Comparison of ENCODE assay signal across 8 cellular contexts in the genomic region with DNA sequence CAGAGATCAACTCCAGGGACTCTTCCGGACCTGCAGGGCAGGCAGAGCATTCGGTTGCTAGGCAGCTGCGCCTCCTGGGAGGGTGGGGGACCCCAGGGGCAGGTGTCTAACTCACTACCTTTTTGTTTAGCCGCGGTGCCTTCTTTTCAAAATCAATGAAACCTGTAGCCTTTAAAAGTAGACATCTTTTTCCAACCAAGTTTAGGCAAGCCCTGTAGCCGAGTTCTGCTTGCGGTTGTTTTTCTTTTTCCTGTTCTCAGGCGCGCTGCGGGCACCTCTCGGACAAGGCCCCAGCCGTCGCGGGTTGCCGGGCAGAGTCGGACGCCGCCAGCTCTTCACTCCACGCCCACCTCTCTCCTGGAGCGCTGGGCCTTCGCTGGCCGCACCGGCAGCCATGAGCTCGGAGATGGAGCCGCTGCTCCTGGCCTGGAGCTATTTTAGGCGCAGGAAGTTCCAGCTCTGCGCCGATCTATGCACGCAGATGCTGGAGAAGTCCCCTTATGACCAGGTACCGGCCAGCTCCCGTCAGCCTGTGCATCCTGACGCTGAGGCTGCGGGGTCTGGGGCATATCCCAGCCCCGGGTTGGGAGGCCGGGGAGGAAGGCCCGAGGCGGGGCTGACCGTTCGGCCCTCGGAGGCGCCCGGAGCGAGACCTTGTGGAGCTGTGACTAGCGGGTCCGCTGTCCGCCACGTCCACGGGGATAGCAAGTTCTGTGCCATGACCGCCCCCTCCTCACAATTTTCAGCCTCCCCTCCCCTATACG. TPM values are rescaled to one million over a fixed set of nuclear protein-coding genes. Genes with fewer than 3 reads are reported as not detected.
A peak's percentile ranks its signal among the peaks of the same experiment; 100 is the strongest.
DNase-seq lines count a peak whose midpoint lies in the region; ATAC-seq, FAIRE-seq and TF ChIP-seq lines count a peak whose summit lies in the region.

A gene (plus strand): TSS at position 338 of the 764 bp plus-strand sequence. CDS start 57 bp downstream, at position 395.

- H3K9ac ChIP-seq in OCI-LY1 (ENCODE audit: low read length) (peak within 1 kb of the TSS; percentile 65), endothelial cell of umbilical vein (replicated peaks; ENCODE audit: extremely low read depth, insufficient read depth, low read length) (peak within 1 kb of the TSS; percentile 88)

- no peaks in the 10 kb centered on the region for H3K36me3 Mint-ChIP-seq in mesothelial cell of epicardium

- H3K9me3 Mint-ChIP-seq in mesothelial cell of epicardium, result no peaks in the 10 kb centered on the region

- H3K4me1 Mint-ChIP-seq in mesothelial cell of epicardium, result peaks cover 37% of the 10 kb centered on the region

- TF ChIP-seq POLR2A in endothelial cell of umbilical vein (IDR thresholded peaks at IDR 0.05; ENCODE audit: low read depth, low read length), result peak; percentile 96

- H2AFZ ChIP-seq in OCI-LY1 (ENCODE audit: low read length) (peak within 1 kb of the TSS; percentile 96; the same call in 1 of the 2 replicates), endothelial cell of umbilical vein (ENCODE audit: low read depth, low read length) (peak within 1 kb of the TSS; percentile 96)

- no peaks in the 10 kb centered on the region for H4K20me1 ChIP-seq in OCI-LY1 (ENCODE audit: insufficient read depth, low read length)
- no peaks in the 10 kb centered on the region for H4K20me1 ChIP-seq in endothelial cell of umbilical vein (replicated peaks; ENCODE audit: control insufficient read depth, extremely low read depth, insufficient read depth, low read length)

- H3K9me3 ChIP-seq in OCI-LY1 (ENCODE audit: low read length), result no peaks in the 10 kb centered on the region
- no peaks in the 10 kb centered on the region for H3K9me3 ChIP-seq in endothelial cell of umbilical vein (replicated peaks; ENCODE audit: control insufficient read depth, insufficient read depth, low read length)

- TF ChIP-seq CTCF in D721Med (IDR thresholded peaks at IDR 0.05; ENCODE audit: insufficient read depth, missing control alignments), result no peak
- TF ChIP-seq CTCF in OCI-LY1 (IDR thresholded peaks at IDR 0.05; ENCODE audit: low read length), result no peak
- TF ChIP-seq CTCF in endothelial cell of umbilical vein (IDR thresholded peaks at IDR 0.05; ENCODE audit: extremely low read depth in 1 of 2, insufficient read depth in 1 of 2, low read depth in 1 of 2, low read length in 2 of 2), result no peak
- no peak for TF ChIP-seq CTCF in mesothelial cell of epicardium (IDR thresholded peaks at IDR 0.05; ENCODE audit: unreplicated experiment)

- H3K9me1 ChIP-seq in endothelial cell of umbilical vein (replicated peaks; ENCODE audit: control insufficient read depth, extremely low read depth, insufficient read depth, low read length), result no peaks in the 10 kb centered on the region

- CTCF ChIA-PET in endothelial cell of umbilical vein (lab: Charles Lee), result interaction anchor here (0.9 to 6.0 kb wide), 10 partner anchors 10 to 202 kb away, joined by 3 to 27 read pairs (median 4); no protein-coding TSS in a partner anchor

- H3K27me3 ChIP-seq in OCI-LY1 (ENCODE audit: insufficient read depth, low read length) (no peaks in the 10 kb centered on the region), endothelial cell of umbilical vein (ENCODE audit: control insufficient read depth in 2 of 2, insufficient read depth in 2 of 2, low read length in 2 of 2) (peaks cover 3 to 8% of the 10 kb centered on the region in 2 experiments)

- no peaks in the 10 kb centered on the region for H3F3A ChIP-seq in OCI-LY1 (ENCODE audit: insufficient read depth, low read length)

- H3K4me3 ChIP-seq in OCI-LY1 (ENCODE audit: low read depth, low read length, poor library complexity, severe bottlenecking) (peak within 1 kb of the TSS; percentile 69), endothelial cell of umbilical vein (replicated peaks in 1 of 3; ENCODE audit: insufficient read depth in 1 of 3, low read depth in 1 of 3, low read length in 3 of 3) (peak within 1 kb of the TSS; percentile 22 to 82 (median 70))

- H3K36me3 ChIP-seq in OCI-LY1 (ENCODE audit: insufficient read depth, low read length) (no peaks in the 10 kb centered on the region), endothelial cell of umbilical vein (ENCODE audit: control insufficient read depth in 2 of 2, extremely low read depth in 1 of 2, insufficient read depth in 2 of 2, low read length in 2 of 2) (no peaks in the 10 kb centered on the region)

- dilution Hi-C loops in endothelial cell of umbilical vein (cut with MboI; ENCODE audit: extremely low pct_ligation_motif_present, low sequenced_read_pairs), result no loop called here

- no peaks in the 10 kb centered on the region for H3K27me3 Mint-ChIP-seq in mesothelial cell of epicardium (ENCODE audit: low read depth)

- peak within 1 kb of the TSS; percentile 99 for H3K27ac Mint-ChIP-seq in mesothelial cell of epicardium

- H3K79me2 ChIP-seq in OCI-LY1 (ENCODE audit: insufficient read depth, low read length) (no peaks in the 10 kb centered on the region), endothelial cell of umbilical vein (ENCODE audit: control insufficient read depth, insufficient read depth, low read length) (no peaks in the 10 kb centered on the region)

- POLR2A ChIA-PET in endothelial cell of umbilical vein (lab: Charles Lee), result interaction anchor here (0.9 to 1.4 kb wide), 4 partner anchors 14 to 54 kb away, joined by 3 read pairs; no protein-coding TSS in a partner anchor

- H3K27ac ChIP-seq in OCI-LY1 (ENCODE audit: low read depth, low read length, poor library complexity, severe bottlenecking), result no peak within 1 kb of the TSS
- H3K27ac ChIP-seq in endothelial cell of umbilical vein (ENCODE audit: insufficient read depth, low read depth, low read length), result peak within 1 kb of the TSS; percentile 88

- H3K4me1 ChIP-seq in OCI-LY1 (ENCODE audit: insufficient read depth, low read length, severe bottlenecking) (peaks cover 10% of the 10 kb centered on the region), endothelial cell of umbilical vein (ENCODE audit: control insufficient read depth, extremely low read depth, insufficient read depth, low read length) (peaks cover 6% of the 10 kb centered on the region)

- FAIRE-seq in D721Med (lab: Jason Lieb, UNC), result no peak
- FAIRE-seq in endothelial cell of umbilical vein (lab: Jason Lieb, UNC), result peak; percentile 97

- ATAC-seq in GM21515 (IDR thresholded peaks at IDR 0.05; ENCODE audit: unreplicated experiment), result peak; percentile 99

- intact Hi-C loops in endothelial cell of umbilical vein (cut with micrococcal nuclease), result loop anchor here (1.0 kb wide), 4 partner anchors 32 to 1130 kb away; a partner anchor contains a TSS

- peak within 1 kb of the TSS; percentile 79 for H3K4me3 Mint-ChIP-seq in mesothelial cell of epicardium

- no peaks in the 10 kb centered on the region for H3K9me2 ChIP-seq in OCI-LY1 (ENCODE audit: low read depth, low read length)

- DNase-seq in D721Med (ENCODE audit: insufficient read length, low spot score) (peak; percentile 61), HuH-7 (ENCODE audit: low spot score) (peak; percentile 88), activated T-cell treated with anti-CD3 and anti-CD28 coated beads for 1 hour (ENCODE audit: low read depth) (peak; percentile 70), endothelial cell of umbilical vein (ENCODE audit: low read depth, low spot score) (peak; percentile 92), mesothelial cell of epicardium (ENCODE audit: low spot score in 2 of 2, unreplicated experiment in 2 of 2) (peak; percentile 72 to 86)
- peak; percentile 59 to 62 for DNase-seq in stimulated activated CD8-positive, alpha-beta memory T cell treated with anti-CD3 and anti-CD28 coated beads, Interleukin-15, amount 100 ng/mL, for 4 hours (ENCODE audit: low read depth in 2 of 2)

- TSS peak; percentile 71 for BruUV-seq in endothelial cell of umbilical vein (replicated peaks; lab: Mats Ljungman, UMichigan)

- peak within 1 kb of the TSS; percentile 87 for H3K4me2 ChIP-seq in OCI-LY1 (ENCODE audit: low read length)
- H3K4me2 ChIP-seq in endothelial cell of umbilical vein (ENCODE audit: insufficient read depth, low read length), result peak within 1 kb of the TSS; percentile 88

TF ChIP-seq in endothelial cell of umbilical vein, 7 proteins besides CTCF, POLR2A, EP300 and RAD21:
- TF ChIP-seq POLR2AphosphoS5 (IDR thresholded peaks at IDR 0.05; ENCODE audit: insufficient read depth, low read depth, low read length) (peak; percentile 92), EZH2 (IDR thresholded peaks at IDR 0.05; ENCODE audit: borderline replicate concordance, low read depth, low read length, severe bottlenecking) (no peak)

RNA-seq across cellular contexts. Expression of the gene that starts here (rescaled TPM):
- 11.9 and 15.5 TPM in 2 replicates for total RNA-seq in endothelial cell of umbilical vein
- 16.3 and 17.9 TPM in 2 replicates for polyA plus RNA-seq in endothelial cell of umbilical vein
- 17.5 and 18.7 TPM in 2 replicates for polyA plus RNA-seq in endothelial cell of umbilical vein (2011; cell fraction: cytosol; rRNA removed)
- polyA plus RNA-seq in endothelial cell of umbilical vein (2011; cell fraction: nucleus; rRNA removed), result 40.8 and 41.1 TPM in 2 replicates
- 10.3 and 14.8 TPM in 2 replicates for polyA plus RNA-seq in endothelial cell of umbilical vein (2012)
- polyA minus RNA-seq in endothelial cell of umbilical vein, result 11.0 and 21.0 TPM in 2 replicates
- 7.1 TPM for polyA minus RNA-seq in endothelial cell of umbilical vein (2011; cell fraction: cytosol; rRNA and poly(A)+ RNA removed)
- 11.6 and 12.6 TPM in 2 replicates for polyA minus RNA-seq in endothelial cell of umbilical vein (2011; cell fraction: nucleus; rRNA and poly(A)+ RNA removed)
- total RNA-seq in mesothelial cell of epicardium, result 28.6 to 32.6 TPM (median 29.0 TPM) in 3 replicates
